In genomic region chr18:35443434-35443833, GRCh38 we compare ENCODE assay signal across 1 cellular context.
TF ChIP-seq lines count a peak whose summit lies in the region.

No MANE protein-coding gene starts in this region.

TF ChIP-seq in K562, 482 proteins besides CTCF, POLR2A, EP300 and RAD21:
- TF ChIP-seq, protein P1, sequence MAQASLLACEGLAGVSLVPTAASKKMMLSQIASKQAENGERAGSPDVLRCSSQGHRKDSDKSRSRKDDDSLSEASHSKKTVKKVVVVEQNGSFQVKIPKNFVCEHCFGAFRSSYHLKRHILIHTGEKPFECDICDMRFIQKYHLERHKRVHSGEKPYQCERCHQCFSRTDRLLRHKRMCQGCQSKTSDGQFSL (CRISPR knock-in tag; IDR thresholded peaks at IDR 0.05), result no peak
- TF ChIP-seq, protein P1 (tag; IDR thresholded peaks at IDR 0.05), result 0 out of 4 replicates have a peak, but pooled peaks of 1 of the 2 experiments have one; percentile 5
- TF ChIP-seq SPI1 (IDR thresholded peaks at IDR 0.05; ENCODE audit: borderline replicate concordance, low read depth, low read length) (peak; percentile 90), FOS (IDR thresholded peaks at IDR 0.05; ENCODE audit: extremely low read depth, insufficient read length) (no peak), TCF3 (CRISPR knock-in tag; IDR thresholded peaks at IDR 0.05) (peak; percentile 20; the same call in 1 of the 2 replicates)
- TF ChIP-seq, protein P2, sequence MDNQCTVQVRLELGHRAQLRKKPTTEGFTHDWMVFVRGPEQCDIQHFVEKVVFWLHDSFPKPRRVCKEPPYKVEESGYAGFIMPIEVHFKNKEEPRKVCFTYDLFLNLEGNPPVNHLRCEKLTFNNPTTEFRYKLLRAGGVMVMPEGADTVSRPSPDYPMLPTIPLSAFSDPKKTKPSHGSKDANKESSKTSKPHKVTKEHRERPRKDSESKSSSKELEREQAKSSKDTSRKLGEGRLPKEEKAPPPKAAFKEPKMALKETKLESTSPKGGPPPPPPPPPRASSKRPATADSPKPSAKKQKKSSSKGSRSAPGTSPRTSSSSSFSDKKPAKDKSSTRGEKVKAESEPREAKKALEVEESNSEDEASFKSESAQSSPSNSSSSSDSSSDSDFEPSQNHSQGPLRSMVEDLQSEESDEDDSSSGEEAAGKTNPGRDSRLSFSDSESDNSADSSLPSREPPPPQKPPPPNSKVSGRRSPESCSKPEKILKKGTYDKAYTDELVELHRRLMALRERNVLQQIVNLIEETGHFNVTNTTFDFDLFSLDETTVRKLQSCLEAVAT (IDR thresholded peaks at IDR 0.05), result no peak
TF ChIP-seq in K562: peak in this region for 3.
